Comparison of ENCODE assay signal across 20 cellular contexts in genomic region chr11:103631841-103632240, GRCh38.
"Had no signal": no experiment of that assay in that cellular context is flagged by ENCODE, and none has a peak within 500 bp of the region (broad histone marks: within the 10 kb centered on the region; RNA-seq: fewer than 3 reads in every experiment).

No MANE protein-coding gene starts in this region.

- H3K27me3 Mint-ChIP-seq: central memory CD8-positive, alpha-beta T cell had no signal

- H3K4me1 Mint-ChIP-seq: central memory CD8-positive, alpha-beta T cell had no signal

- H3K4me3 Mint-ChIP-seq: central memory CD8-positive, alpha-beta T cell; mesothelial cell of epicardium; neural crest cell had no signal

- H3K27me3 ChIP-seq: brain microvascular endothelial cell, gastroesophageal sphincter, ovary, spleen, stomach, testis, upper lobe of right lung had no signal

- H3K9me3 Mint-ChIP-seq: central memory CD8-positive, alpha-beta T cell; neural crest cell had no signal

- H3K27ac ChIP-seq: brain microvascular endothelial cell, coronary artery, gastroesophageal sphincter, lower lobe of right lung, ovary, spleen, stomach, testis, upper lobe of right lung had no signal

- ATAC-seq: gastroesophageal sphincter, left cardiac atrium, lower lobe of right lung, sciatic nerve, upper lobe of right lung had no signal

- H3K4me3 ChIP-seq: coronary artery, gastroesophageal sphincter, lower lobe of right lung, ovary, spleen, stomach, testis, upper lobe of right lung had no signal

- H3K4me1 ChIP-seq: gastroesophageal sphincter, lower lobe of right lung, stomach, testis, upper lobe of right lung had no signal

- DNase-seq: activated CD4-positive, CD25-positive, alpha-beta regulatory T cell treated with anti-CD3 and anti-CD28 coated beads, Interleukin-2, amount 50 U/mL, for 72 hours; activated naive CD4-positive, alpha-beta T cell treated with Interleukin-2 at 50 U/mL for 16 hours; activated T-cell treated with anti-CD3 and anti-CD28 coated beads for 4 hours; anterior cingulate cortex; brain microvascular endothelial cell; effector memory CD4-positive, alpha-beta T cell; left cardiac atrium; lower lobe of right lung; ovary; spleen; stimulated activated CD4-positive, alpha-beta T cell treated with anti-CD3 and anti-CD28 coated beads, Interleukin-1b, Interleukin-23, amount 100 ng/mL, for 48 hours; stomach; testis; upper lobe of right lung had no signal

- H3K9me3 ChIP-seq: gastroesophageal sphincter, lower lobe of right lung, ovary, spleen, stomach, testis, upper lobe of right lung had no signal

- H3K36me3 ChIP-seq: brain microvascular endothelial cell, gastroesophageal sphincter, lower lobe of right lung, ovary, spleen, stomach, upper lobe of right lung had no signal
